In the genomic region with DNA sequence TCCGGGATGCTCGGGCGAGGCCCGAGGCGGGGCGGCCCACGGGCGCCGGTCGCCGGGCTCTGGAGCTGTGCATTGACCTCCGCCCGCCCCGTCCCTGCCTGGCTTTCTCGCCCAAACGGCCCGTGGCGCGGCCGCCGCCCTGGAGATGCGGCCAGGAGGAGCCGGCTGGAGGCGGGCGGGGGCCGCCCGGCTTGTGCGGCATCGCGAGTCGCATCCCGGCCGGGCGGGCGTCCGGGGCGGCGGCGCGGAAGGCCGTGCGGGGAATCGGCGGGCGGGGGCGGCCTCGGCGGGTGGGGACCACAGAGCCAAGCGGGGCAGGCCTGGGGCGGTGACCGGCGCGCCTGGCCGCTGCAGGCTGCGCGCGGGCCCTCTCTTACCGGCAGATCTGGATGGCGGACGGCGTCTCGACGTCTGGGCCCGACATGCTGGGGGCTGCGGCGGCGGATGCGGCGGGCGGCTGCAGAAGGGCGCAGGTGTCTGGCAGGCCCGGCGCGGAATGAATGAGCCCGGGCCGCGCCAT, we compare ENCODE assay signal across 8 cellular contexts. TPM values are rescaled to one million over a fixed set of nuclear protein-coding genes. Genes with fewer than 3 reads are reported as not detected.
DNase-seq lines count a peak whose midpoint lies in the region; TF ChIP-seq lines count a peak whose summit lies in the region.

No MANE protein-coding gene starts in this region.

- H3K36me3 ChIP-seq in HAP-1 (replicated peaks) (no peaks in the 10 kb centered on the region), Peyer's patch (no peaks in the 10 kb centered on the region), esophagus squamous epithelium (no peaks in the 10 kb centered on the region), parathyroid adenoma (ENCODE audit: control insufficient read depth, insufficient read depth, low read length) (no peaks in the 10 kb centered on the region)

- in situ Hi-C loops in HAP-1 (cut with MboI; ENCODE audit: low sequenced_read_pairs), result no loop called here

- H3K4me1 ChIP-seq in HAP-1 (peaks cover 15% of the 10 kb centered on the region), Peyer's patch (peaks cover 0 to 21% (median 6%) of the 10 kb centered on the region in 4 donors), esophagus squamous epithelium (peaks cover 13 to 36% (median 16%) of the 10 kb centered on the region in 3 donors), parathyroid adenoma (peaks cover 2% of the 10 kb centered on the region)

- H3K79me2 ChIP-seq in parathyroid adenoma, result no peaks in the 10 kb centered on the region

- no CpG with 5 or more reads among the region's 77 CpGs for WGBS in esophagus squamous epithelium, 2 donors

- no peak overlapping the region for H3K9ac ChIP-seq in parathyroid adenoma

- peak overlapping the region; percentile 72 for H3K4me2 ChIP-seq in parathyroid adenoma (ENCODE audit: low read length)

- peak overlapping the region; percentile 67 for H3K4me3 ChIP-seq in GM12865 (ENCODE audit: low read depth, low read length)
- peak overlapping the region; percentile 60 for H3K4me3 ChIP-seq in HAP-1
- H3K4me3 ChIP-seq in Peyer's patch, result peak overlapping the region; percentile 66 to 99 (median 84)
- peak overlapping the region; percentile 49 to 81 (median 75) for H3K4me3 ChIP-seq in esophagus squamous epithelium
- H3K4me3 ChIP-seq in parathyroid adenoma (ENCODE audit: low read depth, low read length), result peak overlapping the region; percentile 16

- H3K27ac ChIP-seq in Peyer's patch (peak overlapping the region; percentile 96 to 100 (median 99)), esophagus squamous epithelium (peak overlapping the region; percentile 95 to 99 (median 98)), parathyroid adenoma (no peak overlapping the region)

- peak overlapping the region; percentile 62 for H2AFZ ChIP-seq in parathyroid adenoma

- DNase-seq in GM12865 (ENCODE audit: low read depth) (no peak), HAP-1 (ENCODE audit: low spot score in 2 of 2) (no peak), Peyer's patch (no peak), esophagus squamous epithelium (lab: John Stamatoyannopoulos, UW) (no peak), posterior vena cava (ENCODE audit: low spot score) (no peak), SHP77 treated with DMSO at 0.1 percent for 48 hours (lab: John Stamatoyannopoulos, UW) (no peak)
- DNase-seq in central memory CD4-positive, alpha-beta T cell, result no peak

- TF ChIP-seq CTCF in GM12865 (IDR thresholded peaks at IDR 0.05; ENCODE audit: insufficient read depth, low read depth, low read length, missing control alignments) (no peak), Peyer's patch (IDR thresholded peaks at IDR 0.05) (no peak), esophagus squamous epithelium (IDR thresholded peaks at IDR 0.05) (no peak), parathyroid adenoma (IDR thresholded peaks at IDR 0.05) (no peak)

- no peaks in the 10 kb centered on the region for H3K9me3 ChIP-seq in HAP-1
- H3K9me3 ChIP-seq in Peyer's patch, result no peaks in the 10 kb centered on the region
- H3K9me3 ChIP-seq in esophagus squamous epithelium, result no peaks in the 10 kb centered on the region
- no peaks in the 10 kb centered on the region for H3K9me3 ChIP-seq in parathyroid adenoma (ENCODE audit: control insufficient read depth, low read length)

- intact Hi-C loops in esophagus squamous epithelium (cut with DNase I), result no loop called here
- intact Hi-C loops in posterior vena cava (cut with DNase I), result no loop called here

- no peaks in the 10 kb centered on the region for H3K27me3 ChIP-seq in HAP-1 (ENCODE audit: low read depth)
- H3K27me3 ChIP-seq in Peyer's patch, result no peaks in the 10 kb centered on the region
- H3K27me3 ChIP-seq in esophagus squamous epithelium, result no peaks in the 10 kb centered on the region
- H3K27me3 ChIP-seq in parathyroid adenoma (ENCODE audit: control insufficient read depth, insufficient read depth, low read length), result no peaks in the 10 kb centered on the region

- TF ChIP-seq POLR2A in Peyer's patch (IDR thresholded peaks at IDR 0.05) (no peak), esophagus squamous epithelium (IDR thresholded peaks at IDR 0.05) (no peak)

RNA-seq across cellular contexts. Expression of gene ACOT7, which starts 0.6 kb away (rescaled TPM):
- total RNA-seq in Peyer's patch (10 to 100 TPM; 38.4 to 93.2 (median 67.1) TPM), esophagus squamous epithelium (10 to 100 TPM; 23.5 to 50.7 (median 39.0) TPM), posterior vena cava (10 to 100 TPM; 17.6 to 26.5 TPM)

RNA-seq across cellular contexts. Expression of gene HES2, which starts 26.8 kb away (rescaled TPM):
- total RNA-seq in Peyer's patch, result 10 to 100 TPM in 1 of 4 donors, 1 to 10 TPM in 3; 2.5 to 15.9 (median 5.2) TPM
- total RNA-seq in esophagus squamous epithelium, result 10 to 100 TPM; 40.5 to 51.9 (median 50.2) TPM
- under 1 TPM in 1 of 2 donors, not detected in 1; 0.14 TPM for total RNA-seq in posterior vena cava

RNA-seq across cellular contexts. Expression of gene ESPN, which starts 31.6 kb away (rescaled TPM):
- total RNA-seq in Peyer's patch, result 100 to 1,000 TPM in 3 of 4 donors, 10 to 100 TPM in 1; 17.3 to 390 (median 306) TPM
- 10 to 100 TPM; 14.5 to 22.2 (median 18.6) TPM for total RNA-seq in esophagus squamous epithelium
- not detected for total RNA-seq in posterior vena cava

Comparison
In these comparisons a context has a peak if more than half of its experiments do, and no peak if none do; other contexts are left out.
1. H3K4me3 ChIP-seq: peak in every context shown above with its lines; median percentile 84 in Peyer's patch; 75 in esophagus squamous epithelium; 67 in GM12865; 60 in HAP-1; 16 in parathyroid adenoma.
2. RNA of gene ESPN, which starts 31.6 kb away (total RNA-seq): 17.3 to 390 TPM in Peyer's patch and 14.5 to 22.2 TPM in esophagus squamous epithelium; not detected in posterior vena cava; every median in the first group is over 10 times any median in the second.